In the genomic region with DNA sequence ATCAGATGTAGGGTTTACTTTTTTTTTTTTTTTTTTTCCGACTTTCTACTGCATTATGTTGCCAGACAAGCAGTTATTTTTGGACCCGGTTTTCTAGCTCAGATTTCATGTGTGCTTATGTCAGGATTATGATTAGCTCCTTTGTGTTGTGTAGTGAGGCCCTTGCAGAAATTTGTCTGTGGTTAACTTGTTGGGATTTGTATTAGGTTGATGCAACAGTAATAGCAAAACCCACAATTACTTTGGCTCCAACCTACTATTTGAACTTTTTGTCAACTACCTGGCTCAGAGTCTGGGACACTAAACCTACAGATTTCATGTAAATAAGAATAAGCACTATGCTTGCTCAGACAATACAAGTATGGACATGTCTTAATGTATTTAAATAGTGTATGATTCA, we compare ENCODE assay signal across 15 cellular contexts. TPM values are rescaled to one million over a fixed set of nuclear protein-coding genes. Genes with fewer than 3 reads are reported as not detected.
DNase-seq lines count a peak whose midpoint lies in the region; ATAC-seq and TF ChIP-seq lines count a peak whose summit lies in the region.
"Had no signal": no experiment of that assay in that cellular context is flagged by ENCODE, and none has a peak within 500 bp of the region (broad histone marks: within the 10 kb centered on the region; RNA-seq: fewer than 3 reads in every experiment).

No MANE protein-coding gene starts in this region.

- dilution Hi-C loops in IMR-90 (cut with HindIII; ENCODE audit: low sequenced_read_pairs, unreplicated experiment), result no loop called here

- H2BK15ac ChIP-seq in IMR-90 (ENCODE audit: low read depth, low read length) (no peak overlapping the region), neuronal stem cell (ENCODE audit: low read length) (no peak overlapping the region)

- no peak overlapping the region for H4K5ac ChIP-seq in IMR-90 (ENCODE audit: low read depth, low read length)

- H3K18ac ChIP-seq in IMR-90 (ENCODE audit: low read depth, low read length) (no peak overlapping the region), neuronal stem cell (ENCODE audit: low read length) (no peak overlapping the region)

- no peaks in the 10 kb centered on the region for H3K9me3 ChIP-seq in AG04450 (ENCODE audit: control insufficient read depth, insufficient read depth, low read length)
- no peaks in the 10 kb centered on the region for H3K9me3 ChIP-seq in IMR-90 (ENCODE audit: control insufficient read depth, insufficient read depth, low read length)
- peaks cover 0 to 2% of the 10 kb centered on the region in 2 donors for H3K9me3 ChIP-seq in neuronal stem cell (replicated peaks in 1 of 2; ENCODE audit: control insufficient read depth in 2 of 2, insufficient read depth in 1 of 2, low read depth in 1 of 2, low read length in 2 of 2)
- H3K9me3 ChIP-seq: adrenal gland, upper lobe of left lung had no signal

- H4K91ac ChIP-seq in IMR-90 (ENCODE audit: insufficient read depth, low read depth, low read length) (no peak overlapping the region), neuronal stem cell (ENCODE audit: low read depth, low read length, poor library complexity) (no peak overlapping the region)

- H3K14ac ChIP-seq in IMR-90 (replicated peaks; ENCODE audit: low read depth, low read length), result no peak overlapping the region
- no peak overlapping the region for H3K14ac ChIP-seq in neuronal stem cell (ENCODE audit: low read length)

- no peak overlapping the region for H3K56ac ChIP-seq in IMR-90 (ENCODE audit: extremely low read depth, insufficient read depth, low read length)

- POLR2A ChIA-PET in AG04450 (lab: Yijun Ruan, JAX), result no interaction called here
- POLR2A ChIA-PET in IMR-90 (lab: Charles Lee; ENCODE audit: unreplicated experiment), result interaction anchor here (0.6 kb wide), 2 partner anchors 28 to 45 kb away, joined by 4 to 5 read pairs; no protein-coding TSS in a partner anchor

- CTCF ChIA-PET in AG04450 (lab: Charles Lee) (interaction anchor here (0.6 to 1.4 kb wide), 5 partner anchors 10 to 641 kb away, joined by 3 to 5 read pairs (median 4); no protein-coding TSS in a partner anchor), IMR-90 (lab: Yijun Ruan, JAX) (no interaction called here)

- no peaks in the 10 kb centered on the region for H3K27me3 Mint-ChIP-seq in mesothelial cell of epicardium (ENCODE audit: low read depth)
- H3K27me3 Mint-ChIP-seq: activated T-cell treated with anti-CD3 and anti-CD28 coated beads, Interleukin-2, amount 50 U/mL, for 24 hours had no signal

- peak overlapping the region; percentile 70 for H2BK5ac ChIP-seq in IMR-90 (ENCODE audit: low read depth, low read length, poor library complexity, severe bottlenecking)
- H2BK5ac ChIP-seq in neuronal stem cell (ENCODE audit: low read length), result no peak overlapping the region

- H2AK5ac ChIP-seq in IMR-90 (ENCODE audit: low read depth, low read length) (no peak overlapping the region), neuronal stem cell (ENCODE audit: low read depth, low read length) (no peak overlapping the region)

- H3K9ac ChIP-seq in IMR-90 (ENCODE audit: low read depth, low read length) (no peak overlapping the region), neuronal stem cell (ENCODE audit: low read depth, low read length, poor library complexity) (no peak overlapping the region)

- H3K27me3 ChIP-seq in AG04450 (ENCODE audit: control insufficient read depth, insufficient read depth, low read length) (no peaks in the 10 kb centered on the region), IMR-90 (ENCODE audit: control insufficient read depth, insufficient read depth, low read length) (no peaks in the 10 kb centered on the region), neuronal stem cell (ENCODE audit: control insufficient read depth in 3 of 3, insufficient read depth in 3 of 3, low read depth in 1 of 3, low read length in 3 of 3) (no peaks in the 10 kb centered on the region)
- H3K27me3 ChIP-seq: adrenal gland, upper lobe of left lung had no signal

- no peaks in the 10 kb centered on the region for H4K20me1 ChIP-seq in IMR-90 (ENCODE audit: insufficient read depth, low read length)

- H2BK12ac ChIP-seq in neuronal stem cell (ENCODE audit: low read length), result no peak overlapping the region

- TF ChIP-seq CTCF in AG04450 (IDR thresholded peaks at IDR 0.05; ENCODE audit: low read depth, low read length), result no peak
- no peak for TF ChIP-seq CTCF in IMR-90 (conservative IDR thresholded peaks at IDR 0.05; ENCODE audit: low read depth, low read length)
- no peak for TF ChIP-seq CTCF in epithelial cell of esophagus (IDR thresholded peaks at IDR 0.05; ENCODE audit: insufficient read depth, low read depth, low read length, missing control alignments)
- no peak for TF ChIP-seq CTCF in mesothelial cell of epicardium (IDR thresholded peaks at IDR 0.05; ENCODE audit: unreplicated experiment)

- H3K27ac Mint-ChIP-seq in mesothelial cell of epicardium, result peak overlapping the region; percentile 80
- H3K27ac Mint-ChIP-seq: activated T-cell treated with anti-CD3 and anti-CD28 coated beads, Interleukin-2, amount 50 U/mL, for 24 hours had no signal

- TF ChIP-seq RAD21 in IMR-90 (IDR thresholded peaks at IDR 0.05; ENCODE audit: low read length), result no peak

- H2AFZ ChIP-seq in IMR-90 (replicated peaks; ENCODE audit: low read length, poor library complexity), result no peak overlapping the region
- H2AFZ ChIP-seq in neuronal stem cell (ENCODE audit: low read length), result no peak overlapping the region

- no peak overlapping the region for H2AK9ac ChIP-seq in IMR-90 (replicated peaks; ENCODE audit: low read depth, low read length, poor library complexity)

- no TSS peak for BruUV-seq in IMR-90 (replicated peaks; lab: Mats Ljungman, UMichigan)

- WGBS in IMR-90 (ENCODE audit: extremely low coverage in 2 of 2, insufficient read length in 1 of 2), 2 experiments, result no CpG with 5 or more reads among the region's 2 CpGs
- no CpG with 5 or more reads among the region's 2 CpGs for whole genome bisulfite sequencing in neuronal stem cell (ENCODE audit: extremely low coverage in 2 of 2, insufficient read length in 2 of 2, insufficient replicate concordance in 1 of 2), 2 donors

- H3K79me1 ChIP-seq in IMR-90 (ENCODE audit: low read depth in 1 of 2, low read length in 2 of 2) (no peaks in the 10 kb centered on the region), neuronal stem cell (ENCODE audit: low read depth, low read length) (no peaks in the 10 kb centered on the region)

- DNase-seq in AG04450 (ENCODE audit: low read depth, low spot score) (peak; percentile 46), IMR-90 (peak; percentile 73), epithelial cell of esophagus (ENCODE audit: low read depth) (peak; percentile 52), mesothelial cell of epicardium (ENCODE audit: low spot score in 2 of 2, unreplicated experiment in 2 of 2) (no peak), neuronal stem cell (ENCODE audit: low spot score) (no peak), hypothalamus (lab: John Stamatoyannopoulos, UW) (no peak), HK-2 (ENCODE audit: unreplicated experiment) (no peak)
- DNase-seq: activated CD4-positive, CD25-positive, alpha-beta regulatory T cell treated with anti-CD3 and anti-CD28 coated beads, Interleukin-2, amount 50 U/mL, for 72 hours; activated T-cell treated with anti-CD3 and anti-CD28 coated beads, Interleukin-2, amount 50 U/mL, for 24 hours; adrenal gland; effector memory CD4-positive, alpha-beta T cell; MM.1S; NCI-H2171 treated with DMSO at 0.1 percent for 48 hours; upper lobe of left lung had no signal

- H3K4me1 ChIP-seq in IMR-90 (ENCODE audit: control insufficient read depth, insufficient read depth, low read length), result peaks cover 2% of the 10 kb centered on the region; the same call in 1 of the 2 replicates
- H3K4me1 ChIP-seq in neuronal stem cell (ENCODE audit: control insufficient read depth in 2 of 2, insufficient read depth in 1 of 2, low read depth in 1 of 2, low read length in 2 of 2), result peaks cover 0 to 8% of the 10 kb centered on the region in 2 donors

- H3K4me1 Mint-ChIP-seq in mesothelial cell of epicardium, result peaks cover 24% of the 10 kb centered on the region

- H3K23ac ChIP-seq in IMR-90 (ENCODE audit: low read depth, low read length), result no peak overlapping the region
- H3K23ac ChIP-seq in neuronal stem cell (ENCODE audit: low read depth, low read length, poor library complexity), result no peak overlapping the region

- intact Hi-C loops in IMR-90 (cut with micrococcal nuclease), result no loop called here

- H3K9me1 ChIP-seq in IMR-90 (ENCODE audit: insufficient read depth, low read length), result no peaks in the 10 kb centered on the region

- no peak for TF ChIP-seq POLR2A in IMR-90 (IDR thresholded peaks at IDR 0.05; ENCODE audit: low read depth, low read length)

- peak overlapping the region; percentile 43; the same call in 1 of the 2 replicates for H2BK20ac ChIP-seq in IMR-90 (ENCODE audit: low read depth, low read length)

- H3K4me2 ChIP-seq in IMR-90 (ENCODE audit: low read depth, low read length) (no peak overlapping the region; the same call in 1 of the 2 replicates), neuronal stem cell (ENCODE audit: insufficient read depth, low read length, poor library complexity, severe bottlenecking) (no peak overlapping the region)

- H3K27ac ChIP-seq in AG04450 (ENCODE audit: low read depth, low read length) (no peak overlapping the region), IMR-90 (ENCODE audit: insufficient read depth, low read length) (no peak overlapping the region), neuronal stem cell (replicated peaks; ENCODE audit: low read length) (no peak overlapping the region)
- H3K27ac ChIP-seq: adrenal gland, upper lobe of left lung had no signal

- peaks cover 5% of the 10 kb centered on the region for H3K9me3 Mint-ChIP-seq in mesothelial cell of epicardium
- H3K9me3 Mint-ChIP-seq: activated T-cell treated with anti-CD3 and anti-CD28 coated beads, Interleukin-2, amount 50 U/mL, for 24 hours had no signal

- H3K36me3 ChIP-seq in IMR-90 (ENCODE audit: control insufficient read depth, insufficient read depth, low read length) (no peaks in the 10 kb centered on the region), neuronal stem cell (replicated peaks in 1 of 2; ENCODE audit: control insufficient read depth in 2 of 2, insufficient read depth in 2 of 2, low read length in 2 of 2) (peaks cover 0 to 8% of the 10 kb centered on the region in 2 donors)
- H3K36me3 ChIP-seq: adrenal gland, upper lobe of left lung had no signal

- no peak overlapping the region; the same call in 1 of the 2 replicates for H3K4ac ChIP-seq in IMR-90 (ENCODE audit: low read depth, low read length)
- no peak overlapping the region for H3K4ac ChIP-seq in neuronal stem cell (ENCODE audit: low read length)

- no peak overlapping the region for H3K4me3 Mint-ChIP-seq in mesothelial cell of epicardium
- H3K4me3 Mint-ChIP-seq: activated T-cell treated with anti-CD3 and anti-CD28 coated beads, Interleukin-2, amount 50 U/mL, for 24 hours had no signal

- in situ Hi-C loops in IMR-90 (cut with MboI; ENCODE audit: low sequenced_read_pairs), result no loop called here

- H3K4me3 ChIP-seq in AG04450 (ENCODE audit: low read depth, low read length) (no peak overlapping the region), IMR-90 (ENCODE audit: insufficient read depth, low read depth, low read length) (no peak overlapping the region), epithelial cell of esophagus (ENCODE audit: low read length) (no peak overlapping the region), neuronal stem cell (ENCODE audit: low read length in 2 of 2) (no peak overlapping the region)
- H3K4me3 ChIP-seq: adrenal gland, upper lobe of left lung had no signal

- ATAC-seq in IMR-90 (ENCODE audit: low read depth) (peak; percentile 50), GM19452 (IDR thresholded peaks at IDR 0.05; ENCODE audit: unreplicated experiment) (no peak)

- H2BK120ac ChIP-seq in IMR-90 (ENCODE audit: low read depth, low read length) (peak overlapping the region; percentile 28), neuronal stem cell (ENCODE audit: low read depth, low read length) (no peak overlapping the region)

- no peaks in the 10 kb centered on the region for H3K36me3 Mint-ChIP-seq in mesothelial cell of epicardium

- H4K8ac ChIP-seq in IMR-90 (ENCODE audit: low read depth in 2 of 2, low read length in 2 of 2) (peak overlapping the region in 1 of 2 experiments; percentile 50; a peak in 2 of 4 replicates), neuronal stem cell (ENCODE audit: low read depth, low read length) (no peak overlapping the region)

RNA-seq across cellular contexts. Expression of a gene that starts 44.1 kb away (rescaled TPM):
- polyA plus RNA-seq in AG04450 (2011; rRNA removed) (5.3 and 6.0 TPM in 2 replicates), IMR-90 (2012; rRNA removed) (7.2 and 8.0 TPM in 2 replicates)
- 3.9 and 5.8 TPM in 2 replicates for polyA minus RNA-seq in AG04450 (2011; rRNA and poly(A)+ RNA removed)
- total RNA-seq in IMR-90 (2012; rRNA removed) (13.9 and 15.8 TPM in 2 replicates), mesothelial cell of epicardium (2.9 to 3.9 TPM (median 3.6 TPM) in 3 replicates)
- polyA plus RNA-seq in IMR-90 (2012; cell fraction: cytosol; rRNA removed), result 4.3 and 4.9 TPM in 2 replicates
- 1.5 and 2.6 TPM in 2 replicates for polyA plus RNA-seq in IMR-90 (2012; cell fraction: nucleus; rRNA removed; ENCODE audit: low replicate concordance)
- polyA plus RNA-seq in neuronal stem cell (2013, experiment 1 of 2), result 1.6 TPM
- 1.8 TPM for polyA plus RNA-seq in neuronal stem cell (2013, experiment 2 of 2)

Comparison
In these comparisons a context has a peak if more than half of its experiments do, and no peak if none do; other contexts are left out.
1. DNase-seq: peak in AG04450 (single experiment), IMR-90 (single experiment) and epithelial cell of esophagus (single experiment); none in mesothelial cell of epicardium (0 of 2), neuronal stem cell (single experiment), hypothalamus (0 of 51) and HK-2 (single experiment).